Comparison of ENCODE assay signal across 9 cellular contexts in genomic region chr2:15941483-15941853, GRCh38. TPM values are rescaled to one million over a fixed set of nuclear protein-coding genes. Genes with fewer than 3 reads are reported as not detected.
A peak's percentile ranks its signal among the peaks of the same experiment; 100 is the strongest.
DNase-seq lines count a peak whose midpoint lies in the region; ATAC-seq and TF ChIP-seq lines count a peak whose summit lies in the region.
"Had no signal": no experiment of that assay in that cellular context is flagged by ENCODE, and none has a peak within 500 bp of the region (broad histone marks: within the 10 kb centered on the region; RNA-seq: fewer than 3 reads in every experiment).

No MANE protein-coding gene starts in this region.

- peaks cover 63% of the 10 kb centered on the region for H3K27me3 ChIP-seq in foreskin keratinocyte

- no peaks in the 10 kb centered on the region for H3K4me1 ChIP-seq in foreskin keratinocyte

- DNase-seq in DMS79 (lab: John Stamatoyannopoulos, UW) (peak; percentile 14), NCI-H146 treated with DMSO at 0.1 percent for 48 hours (lab: John Stamatoyannopoulos, UW; ENCODE audit: unreplicated experiment) (peak; percentile 14), foreskin keratinocyte (no peak), posterior cingulate gyrus (peak in 9 of 10 donors; percentile 20 to 90 (median 43)), SHP77 (lab: John Stamatoyannopoulos, UW) (no peak), SIG-M5 (lab: John Stamatoyannopoulos, UW) (no peak), HCEC 1CT (no peak)
- no peak for DNase-seq in stimulated activated CD4-positive, alpha-beta T cell treated with anti-CD3 and anti-CD28 coated beads, Interleukin-4, amount 100 ng/mL, for 24 hours

- no peak for TF ChIP-seq CTCF in foreskin keratinocyte (conservative IDR thresholded peaks at IDR 0.05)

- ATAC-seq in foreskin keratinocyte: peak; percentile 14

- intact Hi-C loops in posterior cingulate gyrus (cut with DNase I): loop anchor here (5.0 kb wide), 2 partner anchors 96 to 276 kb away; no protein-coding TSS in a partner anchor

- H3K27ac ChIP-seq in foreskin keratinocyte: no peak overlapping the region

RNA-seq across cellular contexts. Expression of gene MYCN, which starts 1.1 kb away (rescaled TPM):
- total RNA-seq in foreskin keratinocyte: 0.10 TPM in 1 of 2 replicates, not detected in the other
- 0.03 and 0.19 TPM in 2 replicates for polyA plus RNA-seq in foreskin keratinocyte
- total RNA-seq: T-helper 1 cell treated with Interleukin-12 subunit alpha and Interleukin-12 subunit beta and Interleukin-4 antibody, amounts not matched to agents 30 ng/mL and 1 ng/mL, for 36 hours had no signal

Comparison
In these comparisons a context has a peak if more than half of its experiments do, and no peak if none do; other contexts are left out.
1. DNase-seq: peak in DMS79 (single experiment), NCI-H146 treated with DMSO at 0.1 percent for 48 hours (single experiment) and posterior cingulate gyrus (9 of 10); none in foreskin keratinocyte (0 of 2), SHP77 (0 of 2), stimulated activated CD4-positive, alpha-beta T cell treated with anti-CD3 and anti-CD28 coated beads, Interleukin-4, amount 100 ng/mL, for 24 hours (single experiment), SIG-M5 (single experiment) and HCEC 1CT (single experiment).